Comparison of ENCODE assay signal across 10 cellular contexts in genomic region chr15:69665641-69666091, GRCh38.
DNase-seq lines count a peak whose midpoint lies in the region; ATAC-seq and TF ChIP-seq lines count a peak whose summit lies in the region.
"Had no signal": no experiment of that assay in that cellular context is flagged by ENCODE, and none has a peak within 500 bp of the region (broad histone marks: within the 10 kb centered on the region; RNA-seq: fewer than 3 reads in every experiment).

No MANE protein-coding gene starts in this region.

- CTCF ChIA-PET in activated naive CD4-positive, alpha-beta T cell treated with anti-CD3 and anti-CD28 coated beads, Interleukin-2, amount 10 ng/mL, durations not matched to agents 7 days and 5 days (lab: Charles Lee), result no interaction called here

- peak; percentile 30 for DNase-seq in activated naive CD4-positive, alpha-beta T cell treated with anti-CD3 and anti-CD28 coated beads, Interleukin-2, amount 10 ng/mL, durations not matched to agents 7 days and 5 days
- DNase-seq in activated naive CD4-positive, alpha-beta T cell (lab: John Stamatoyannopoulos, UW), result no peak
- peak; percentile 66 for DNase-seq in NCI-H69 (lab: John Stamatoyannopoulos, UW)
- peak; percentile 66 for DNase-seq in coronary artery (ENCODE audit: low spot score)
- no peak for DNase-seq in stimulated activated effector memory CD8-positive, alpha-beta T cell treated with anti-CD3 and anti-CD28 coated beads, Interleukin-12 subunit alpha, Interleukin-12 subunit beta, amount 100 ng/mL, for 72 hours (ENCODE audit: low spot score in 2 of 2)
- DNase-seq in NCI-H2171 (lab: John Stamatoyannopoulos, UW), result no peak
- no peak for DNase-seq in brain microvascular endothelial cell
- no peak for DNase-seq in activated CD4-positive, alpha-beta T cell treated with anti-CD3 and anti-CD28 coated beads for 1 hour
- DNase-seq: upper lobe of right lung had no signal

- peaks cover 4% of the 10 kb centered on the region for H3K27me3 ChIP-seq in brain microvascular endothelial cell (replicated peaks)
- H3K27me3 ChIP-seq: upper lobe of right lung had no signal

- H3K9me3 Mint-ChIP-seq in activated naive CD4-positive, alpha-beta T cell treated with anti-CD3 and anti-CD28 coated beads, Interleukin-2, amount 10 ng/mL, durations not matched to agents 7 days and 5 days, result no peaks in the 10 kb centered on the region
- H3K9me3 Mint-ChIP-seq in stimulated activated effector memory CD8-positive, alpha-beta T cell treated with anti-CD3 and anti-CD28 coated beads, Interleukin-12 subunit alpha, Interleukin-12 subunit beta, amount 100 ng/mL, for 72 hours, result no peaks in the 10 kb centered on the region
- H3K9me3 Mint-ChIP-seq: T-cell had no signal

- H3K27ac ChIP-seq in coronary artery, result no peak overlapping the region
- no peak overlapping the region for H3K27ac ChIP-seq in brain microvascular endothelial cell
- H3K27ac ChIP-seq: upper lobe of right lung had no signal

- no peaks in the 10 kb centered on the region for H3K36me3 ChIP-seq in brain microvascular endothelial cell (replicated peaks)
- H3K36me3 ChIP-seq: upper lobe of right lung had no signal

- H3K4me3 Mint-ChIP-seq in activated naive CD4-positive, alpha-beta T cell treated with anti-CD3 and anti-CD28 coated beads, Interleukin-2, amount 10 ng/mL, durations not matched to agents 7 days and 5 days, result no peak overlapping the region
- H3K4me3 Mint-ChIP-seq in stimulated activated effector memory CD8-positive, alpha-beta T cell treated with anti-CD3 and anti-CD28 coated beads, Interleukin-12 subunit alpha, Interleukin-12 subunit beta, amount 100 ng/mL, for 72 hours, result no peak overlapping the region
- H3K4me3 Mint-ChIP-seq: T-cell had no signal

- no peak overlapping the region for H3K27ac Mint-ChIP-seq in activated naive CD4-positive, alpha-beta T cell treated with anti-CD3 and anti-CD28 coated beads, Interleukin-2, amount 10 ng/mL, durations not matched to agents 7 days and 5 days
- peak overlapping the region; percentile 75 for H3K27ac Mint-ChIP-seq in stimulated activated effector memory CD8-positive, alpha-beta T cell treated with anti-CD3 and anti-CD28 coated beads, Interleukin-12 subunit alpha, Interleukin-12 subunit beta, amount 100 ng/mL, for 72 hours

- H3K36me3 Mint-ChIP-seq in activated naive CD4-positive, alpha-beta T cell treated with anti-CD3 and anti-CD28 coated beads, Interleukin-2, amount 10 ng/mL, durations not matched to agents 7 days and 5 days, result no peaks in the 10 kb centered on the region
- H3K36me3 Mint-ChIP-seq in stimulated activated effector memory CD8-positive, alpha-beta T cell treated with anti-CD3 and anti-CD28 coated beads, Interleukin-12 subunit alpha, Interleukin-12 subunit beta, amount 100 ng/mL, for 72 hours, result peaks cover 6% of the 10 kb centered on the region
- H3K36me3 Mint-ChIP-seq: T-cell had no signal

- peaks cover 14% of the 10 kb centered on the region for H3K27me3 Mint-ChIP-seq in activated naive CD4-positive, alpha-beta T cell treated with anti-CD3 and anti-CD28 coated beads, Interleukin-2, amount 10 ng/mL, durations not matched to agents 7 days and 5 days
- H3K27me3 Mint-ChIP-seq: T-cell had no signal

- ATAC-seq in stimulated activated effector memory CD8-positive, alpha-beta T cell treated with anti-CD3 and anti-CD28 coated beads, Interleukin-12 subunit alpha, Interleukin-12 subunit beta, amount 100 ng/mL, for 72 hours, result no peak
- ATAC-seq: T-cell had no signal

- H3K4me3 ChIP-seq in coronary artery (no peak overlapping the region), brain microvascular endothelial cell (ENCODE audit: low read depth, low read length) (no peak overlapping the region)
- H3K4me3 ChIP-seq: upper lobe of right lung had no signal

- peaks cover 56% of the 10 kb centered on the region for H3K4me1 Mint-ChIP-seq in activated naive CD4-positive, alpha-beta T cell treated with anti-CD3 and anti-CD28 coated beads, Interleukin-2, amount 10 ng/mL, durations not matched to agents 7 days and 5 days
- H3K4me1 Mint-ChIP-seq in stimulated activated effector memory CD8-positive, alpha-beta T cell treated with anti-CD3 and anti-CD28 coated beads, Interleukin-12 subunit alpha, Interleukin-12 subunit beta, amount 100 ng/mL, for 72 hours, result peaks cover 51% of the 10 kb centered on the region

- in situ Hi-C loops in brain microvascular endothelial cell (cut with HindIII; ENCODE audit: low pct_ligation_motif_present, low sequenced_read_pairs), result no loop called here

- no peak for TF ChIP-seq CTCF in coronary artery (IDR thresholded peaks at IDR 0.05)
- TF ChIP-seq CTCF in brain microvascular endothelial cell (IDR thresholded peaks at IDR 0.05; ENCODE audit: low read depth, low read length, missing control alignments), result no peak

Comparison
In these comparisons a context has a peak if more than half of its experiments do, and no peak if none do; other contexts are left out.
1. DNase-seq: peak in activated naive CD4-positive, alpha-beta T cell treated with anti-CD3 and anti-CD28 coated beads, Interleukin-2, amount 10 ng/mL, durations not matched to agents 7 days and 5 days (single experiment), NCI-H69 (single experiment) and coronary artery (single experiment); none in activated naive CD4-positive, alpha-beta T cell (0 of 4), stimulated activated effector memory CD8-positive, alpha-beta T cell treated with anti-CD3 and anti-CD28 coated beads, Interleukin-12 subunit alpha, Interleukin-12 subunit beta, amount 100 ng/mL, for 72 hours (0 of 2), NCI-H2171 (single experiment), brain microvascular endothelial cell (single experiment) and activated CD4-positive, alpha-beta T cell treated with anti-CD3 and anti-CD28 coated beads for 1 hour (single experiment).